11 cellular contexts compared by ENCODE assay signal in the genomic region with DNA sequence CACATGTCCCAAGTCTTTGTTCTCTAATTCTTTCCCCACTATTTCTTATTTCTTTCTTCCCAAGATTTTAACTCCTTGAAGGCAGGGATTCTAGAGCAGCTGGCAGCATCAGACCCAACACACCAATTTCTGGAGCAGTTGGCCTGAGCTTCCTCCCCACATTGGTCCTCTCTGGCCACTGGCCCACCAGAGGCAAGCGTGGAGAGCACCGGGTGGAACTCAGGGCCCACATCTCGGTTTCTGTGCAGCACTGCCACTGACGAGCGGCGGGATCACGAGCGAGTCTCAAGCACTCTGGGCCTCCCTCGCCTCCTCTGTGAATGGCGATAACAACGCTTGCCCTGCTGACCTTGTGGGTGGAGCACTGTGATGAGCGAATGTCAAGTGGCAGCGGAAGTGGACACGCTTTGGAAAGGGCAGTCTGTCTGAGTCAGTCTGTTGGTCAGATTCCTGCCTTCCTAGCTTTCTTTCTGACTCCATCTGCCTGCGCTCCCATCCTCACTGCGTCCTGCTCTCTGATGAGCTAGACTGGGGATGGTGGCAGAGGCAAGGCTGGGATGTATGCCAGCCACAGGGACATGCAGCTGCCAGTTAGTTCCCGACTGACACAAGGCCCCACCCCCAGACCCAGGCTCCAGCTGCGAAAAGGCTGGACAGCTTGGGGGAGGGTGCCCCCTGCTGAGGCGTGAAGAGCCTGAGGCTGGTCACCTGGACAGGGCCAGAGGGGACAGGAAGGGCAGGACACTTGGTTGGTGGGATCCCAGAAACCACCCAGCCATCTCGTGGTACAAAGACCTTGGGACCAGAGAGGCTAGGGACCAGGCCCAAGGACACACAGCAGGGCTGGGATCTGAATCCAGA. TPM values are rescaled to one million over a fixed set of nuclear protein-coding genes. Genes with fewer than 3 reads are reported as not detected.
DNase-seq lines count a peak whose midpoint lies in the region; ATAC-seq and TF ChIP-seq lines count a peak whose summit lies in the region.
"Had no signal": no experiment of that assay in that cellular context is flagged by ENCODE, and none has a peak within 500 bp of the region (broad histone marks: within the 10 kb centered on the region; RNA-seq: fewer than 3 reads in every experiment).

No MANE protein-coding gene starts in this region.

- POLR2A ChIA-PET in AG04450 (lab: Yijun Ruan, JAX): interaction anchor here (0.6 to 1.6 kb wide), 2 partner anchors 12 to 288 kb away, joined by 3 to 4 read pairs; no protein-coding TSS in a partner anchor

- no peaks in the 10 kb centered on the region for H3K4me1 ChIP-seq in right cardiac atrium (ENCODE audit: control insufficient read depth, insufficient read depth, low read length)

- CTCF ChIA-PET in AG04450 (lab: Charles Lee): no interaction called here

- intact Hi-C loops in right cardiac atrium (cut with DNase I): no loop called here

- peaks cover 6% of the 10 kb centered on the region for H3K27me3 ChIP-seq in AG04450 (ENCODE audit: control insufficient read depth, insufficient read depth, low read length)
- no peaks in the 10 kb centered on the region for H3K27me3 ChIP-seq in right cardiac atrium (ENCODE audit: control insufficient read depth, insufficient read depth)

- ATAC-seq in right cardiac atrium (peak; percentile 56 to 83), GM21360 (IDR thresholded peaks at IDR 0.05; ENCODE audit: unreplicated experiment) (no peak)

- H3K9me3 ChIP-seq in AG04450 (ENCODE audit: control insufficient read depth, insufficient read depth, low read length) (peaks cover 10% of the 10 kb centered on the region; the same call in 1 of the 2 replicates), right cardiac atrium (ENCODE audit: control insufficient read depth, low read length) (no peaks in the 10 kb centered on the region)

- H3K4me3 ChIP-seq in AG04450 (ENCODE audit: low read depth, low read length): no peak overlapping the region
- H3K4me3 ChIP-seq in HFF-Myc (replicated peaks; ENCODE audit: low read depth, low read length): no peak overlapping the region
- no peak overlapping the region for H3K4me3 ChIP-seq in right cardiac atrium (ENCODE audit: low read length)

- 0 out of 2 replicates have a peak, but pooled peaks have one; percentile 2 for TF ChIP-seq CTCF in AG04450 (IDR thresholded peaks at IDR 0.05; ENCODE audit: low read depth, low read length)
- TF ChIP-seq CTCF in HFF-Myc (IDR thresholded peaks at IDR 0.05; ENCODE audit: low read depth, low read length, missing control alignments): peak; percentile 1

- DNase-seq in AG04450 (ENCODE audit: low read depth, low spot score) (no peak), HFF-Myc (ENCODE audit: extremely low read depth, low read depth) (peak; percentile 10), RPMI8226 (peak; percentile 51), right cardiac atrium (peak; percentile 51 to 69 (median 65))
- no peak for DNase-seq in stimulated activated CD4-positive, alpha-beta T cell treated with anti-CD3 and anti-CD28 coated beads, Interleukin-4, amount 100 ng/mL, for 4 hours
- no peak for DNase-seq in activated CD4-positive, CD25-positive, alpha-beta regulatory T cell treated with anti-CD3 and anti-CD28 coated beads, Interleukin-2, amount 50 U/mL, for 72 hours
- DNase-seq in activated CD4-positive, alpha-beta T cell treated with anti-CD3 and anti-CD28 coated beads, Interleukin-2, amount 50 U/mL, for 1 hour: no peak
- DNase-seq: CD4-positive, alpha-beta memory T cell had no signal

- H3K27ac ChIP-seq in AG04450 (ENCODE audit: low read depth, low read length) (no peak overlapping the region), right cardiac atrium (ENCODE audit: low read length) (no peak overlapping the region)

- WGBS in right cardiac atrium: 32% methylated on average over 20 of the region's 20 CpGs

RNA-seq across cellular contexts. Expression of a gene that starts 4.5 kb away (rescaled TPM):
- 0.04 TPM in 1 of 2 replicates, not detected in the other for polyA plus RNA-seq in AG04450 (2011; rRNA removed)
- not detected in 2 replicates for polyA minus RNA-seq in AG04450 (2011; rRNA and poly(A)+ RNA removed)
- under 1 TPM in 2 of 4 donors, not detected in 2; 0.11 to 0.17 TPM for total RNA-seq in right cardiac atrium
- polyA plus RNA-seq in right cardiac atrium: 0.14 TPM
- total RNA-seq: CD4-positive, alpha-beta memory T cell; frontal cortex; T-helper 1 cell treated with Interleukin-12 subunit alpha and Interleukin-12 subunit beta and Interleukin-4 antibody, amounts not matched to agents 30 ng/mL and 1 ng/mL, for 36 hours had no signal
- polyA plus RNA-seq: CD4-positive, alpha-beta memory T cell had no signal

Comparison
In these comparisons a context has a peak if more than half of its experiments do, and no peak if none do; other contexts are left out.
1. DNase-seq: peak in HFF-Myc (single experiment), RPMI8226 (single experiment) and right cardiac atrium (3 of 3); none in AG04450 (single experiment), stimulated activated CD4-positive, alpha-beta T cell treated with anti-CD3 and anti-CD28 coated beads, Interleukin-4, amount 100 ng/mL, for 4 hours (0 of 2), activated CD4-positive, CD25-positive, alpha-beta regulatory T cell treated with anti-CD3 and anti-CD28 coated beads, Interleukin-2, amount 50 U/mL, for 72 hours (single experiment) and activated CD4-positive, alpha-beta T cell treated with anti-CD3 and anti-CD28 coated beads, Interleukin-2, amount 50 U/mL, for 1 hour (single experiment).